2 cellular contexts compared by ENCODE assay signal in the genomic region with DNA sequence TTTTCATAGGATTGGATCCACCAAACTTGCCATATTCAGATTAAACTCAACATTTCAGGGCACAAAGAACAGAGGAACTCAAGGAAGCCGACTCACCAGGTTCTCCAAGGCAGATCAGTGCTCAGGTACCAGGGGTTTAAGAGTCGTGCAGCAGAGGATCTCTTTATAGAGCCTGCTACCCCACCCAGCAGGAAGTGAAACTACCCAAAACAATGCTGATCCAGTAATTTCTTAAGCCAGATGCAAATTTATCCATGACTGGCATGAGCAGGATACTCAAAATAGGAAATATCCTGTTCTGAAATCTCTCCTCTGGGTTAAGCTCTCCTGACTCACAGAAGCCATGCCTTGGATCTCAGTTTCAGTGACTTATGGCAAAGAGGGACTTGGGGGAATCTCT.
TF ChIP-seq lines count a peak whose summit lies in the region.

A gene (minus strand): TSS at position 138 of the 400 bp plus-strand sequence. CDS start 777 bp downstream, outside the sequence.

TF ChIP-seq in A549, 52 proteins besides CTCF, POLR2A, EP300 and RAD21 (continued from another document):
- no peak for TF ChIP-seq FOSL2 (IDR thresholded peaks at IDR 0.05)
- TF ChIP-seq FOSL2 (CRISPR knock-in tag; IDR thresholded peaks at IDR 0.05), result no peak
- TF ChIP-seq, protein P1, sequence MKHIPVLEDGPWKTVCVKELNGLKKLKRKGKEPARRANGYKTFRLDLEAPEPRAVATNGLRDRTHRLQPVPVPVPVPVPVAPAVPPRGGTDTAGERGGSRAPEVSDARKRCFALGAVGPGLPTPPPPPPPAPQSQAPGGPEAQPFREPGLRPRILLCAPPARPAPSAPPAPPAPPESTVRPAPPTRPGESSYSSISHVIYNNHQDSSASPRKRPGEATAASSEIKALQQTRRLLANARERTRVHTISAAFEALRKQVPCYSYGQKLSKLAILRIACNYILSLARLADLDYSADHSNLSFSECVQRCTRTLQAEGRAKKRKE (CRISPR knock-in tag; IDR thresholded peaks at IDR 0.05; ENCODE audit: low read depth), result no peak
- no peak for TF ChIP-seq PHF8 (IDR thresholded peaks at IDR 0.05; ENCODE audit: borderline replicate concordance, low read depth)
- no peak for TF ChIP-seq TP53 (CRISPR knock-in tag; IDR thresholded peaks at IDR 0.05)
- no peak for TF ChIP-seq CBX8 (IDR thresholded peaks at IDR 0.05)

TF ChIP-seq in SK-N-SH, 30 proteins besides CTCF, POLR2A, EP300 and RAD21 (continued from another document):
- TF ChIP-seq FOSL2 (IDR thresholded peaks at IDR 0.05; ENCODE audit: borderline replicate concordance, low read depth) (no peak), CHD2 (IDR thresholded peaks at IDR 0.05; ENCODE audit: low read length, partially characterized antibody) (no peak)
TF ChIP-seq in SK-N-SH: peak in this region for 0.
